Comparison of ENCODE assay signal across 29 cellular contexts in genomic region chr1:25725482-25725881, GRCh38.
DNase-seq lines count a peak whose midpoint lies in the region; ATAC-seq and TF ChIP-seq lines count a peak whose summit lies in the region.
"Had no signal": no experiment of that assay in that cellular context is flagged by ENCODE, and none has a peak within 500 bp of the region (broad histone marks: within the 10 kb centered on the region; RNA-seq: fewer than 3 reads in every experiment).

No MANE protein-coding gene starts in this region.

- H3K27ac Mint-ChIP-seq in CD4-positive, alpha-beta T cell: peak overlapping the region; percentile 74
- H3K27ac Mint-ChIP-seq in HFFc6: no peak overlapping the region
- no peak overlapping the region for H3K27ac Mint-ChIP-seq in endodermal cell
- H3K27ac Mint-ChIP-seq: activated CD4-positive, alpha-beta memory T cell treated with anti-CD3 and anti-CD28 coated beads, Interleukin-2, amount 10 ng/mL, durations not matched to agents 7 days and 5 days; activated naive CD4-positive, alpha-beta T cell treated with anti-CD3 and anti-CD28 coated beads, Interleukin-2, amount 50 U/mL, for 24 hours; effector memory CD8-positive, alpha-beta T cell; T-helper 17 cell had no signal

- TF ChIP-seq CTCF in CD4-positive, alpha-beta T cell (IDR thresholded peaks at IDR 0.05): no peak
- TF ChIP-seq CTCF in HFFc6 (IDR thresholded peaks at IDR 0.05) (peak; percentile 18; the same call in 1 of the 2 replicates), endodermal cell (conservative IDR thresholded peaks at IDR 0.05) (peak; percentile 47)

- ATAC-seq in CD4-positive, alpha-beta T cell (ENCODE audit: poor library complexity): no peak
- no peak for ATAC-seq in sciatic nerve
- ATAC-seq: effector memory CD8-positive, alpha-beta T cell; left cardiac atrium; T-helper 17 cell had no signal

- H3K9ac ChIP-seq in endodermal cell (ENCODE audit: extremely low read depth, low read length, poor library complexity, severe bottlenecking): no peak overlapping the region
- H3K9ac ChIP-seq: KMS-11 had no signal

- H3K4me3 ChIP-seq in endodermal cell (ENCODE audit: low read length): no peak overlapping the region
- H3K4me3 ChIP-seq: esophagus muscularis mucosa, HAP-1, smooth muscle cell had no signal

- peaks cover 22% of the 10 kb centered on the region for H3K36me3 Mint-ChIP-seq in CD4-positive, alpha-beta T cell (ENCODE audit: low read depth)
- H3K36me3 Mint-ChIP-seq in HFFc6 (ENCODE audit: low read depth) (no peaks in the 10 kb centered on the region), endodermal cell (ENCODE audit: low read depth) (no peaks in the 10 kb centered on the region)

- H3K36me3 ChIP-seq in endodermal cell (ENCODE audit: control insufficient read depth, insufficient read depth, low read length): no peaks in the 10 kb centered on the region
- H3K36me3 ChIP-seq: esophagus muscularis mucosa, HAP-1, neutrophil had no signal

- H3K4me1 Mint-ChIP-seq in CD4-positive, alpha-beta T cell (ENCODE audit: low read depth): peaks cover 89% of the 10 kb centered on the region
- H3K4me1 Mint-ChIP-seq in HFFc6 (ENCODE audit: low read depth) (peaks cover 13% of the 10 kb centered on the region), endodermal cell (peaks cover 22% of the 10 kb centered on the region)

- CTCF ChIA-PET in CD4-positive, alpha-beta T cell (lab: Charles Lee): interaction anchor here (1.1 to 1.6 kb wide), 2 partner anchors 41 to 78 kb away, joined by 3 read pairs; no protein-coding TSS in a partner anchor

- DNase-seq in CD4-positive, alpha-beta T cell: no peak
- DNase-seq in HFFc6 (no peak), endodermal cell (peak; percentile 58), posterior vena cava (ENCODE audit: low spot score) (peak; percentile 29), AG08395 (ENCODE audit: low spot score) (no peak), sciatic nerve (ENCODE audit: low spot score) (no peak)
- no peak for DNase-seq in stimulated activated CD4-positive, alpha-beta T cell treated with anti-CD3 and anti-CD28 coated beads, Interleukin-4, amount 100 ng/mL, for 24 hours
- DNase-seq: activated CD4-positive, alpha-beta memory T cell treated with anti-CD3 and anti-CD28 coated beads, Interleukin-2, amount 10 ng/mL, durations not matched to agents 7 days and 5 days; activated CD4-positive, alpha-beta T cell treated with anti-CD3 and anti-CD28 coated beads for 1 hour; activated CD8-positive, alpha-beta memory T cell treated with anti-CD3 and anti-CD28 coated beads, Interleukin-2, amount 50 U/mL, for 48 hours; anterior cingulate cortex; caudate nucleus; CD8-positive, alpha-beta memory T cell; cortex of kidney; effector memory CD8-positive, alpha-beta T cell; foreskin melanocyte; left cardiac atrium; mammary epithelial cell; NCI-H1436 treated with DMSO at 0.1 percent for 48 hours; NCI-H82; stimulated activated CD4-positive, alpha-beta T cell treated with anti-CD3 and anti-CD28 coated beads, Interleukin-1b, Interleukin-23, amount 100 ng/mL, for 48 hours; T-helper 17 cell; trophoblast cell had no signal

- H3K27me3 ChIP-seq in CD4-positive, alpha-beta T cell (ENCODE audit: control insufficient read depth, insufficient read depth, low read length): no peaks in the 10 kb centered on the region
- H3K27me3 ChIP-seq in endodermal cell (ENCODE audit: control insufficient read depth, insufficient read depth, low read length, poor library complexity, severe bottlenecking): no peaks in the 10 kb centered on the region
- H3K27me3 ChIP-seq: esophagus muscularis mucosa had no signal

- H3K9me3 Mint-ChIP-seq in CD4-positive, alpha-beta T cell: no peaks in the 10 kb centered on the region
- H3K9me3 Mint-ChIP-seq in HFFc6 (no peaks in the 10 kb centered on the region), endodermal cell (no peaks in the 10 kb centered on the region)
- H3K9me3 Mint-ChIP-seq: activated CD4-positive, alpha-beta memory T cell treated with anti-CD3 and anti-CD28 coated beads, Interleukin-2, amount 10 ng/mL, durations not matched to agents 7 days and 5 days; activated naive CD4-positive, alpha-beta T cell treated with anti-CD3 and anti-CD28 coated beads, Interleukin-2, amount 50 U/mL, for 24 hours; CD8-positive, alpha-beta memory T cell; effector memory CD8-positive, alpha-beta T cell had no signal

- no peak overlapping the region for H3K4me3 Mint-ChIP-seq in CD4-positive, alpha-beta T cell
- H3K4me3 Mint-ChIP-seq in HFFc6 (no peak overlapping the region), endodermal cell (no peak overlapping the region)
- H3K4me3 Mint-ChIP-seq: activated CD4-positive, alpha-beta memory T cell treated with anti-CD3 and anti-CD28 coated beads, Interleukin-2, amount 10 ng/mL, durations not matched to agents 7 days and 5 days; activated naive CD4-positive, alpha-beta T cell treated with anti-CD3 and anti-CD28 coated beads, Interleukin-2, amount 50 U/mL, for 24 hours; effector memory CD8-positive, alpha-beta T cell; T-helper 17 cell had no signal

- H3K27ac ChIP-seq in CD4-positive, alpha-beta T cell (ENCODE audit: low read depth, low read length): no peak overlapping the region
- no peak overlapping the region for H3K27ac ChIP-seq in endodermal cell (ENCODE audit: low read depth, low read length)
- H3K27ac ChIP-seq: KMS-11, neutrophil had no signal

- WGBS in endodermal cell (ENCODE audit: insufficient coverage in 1 of 2, insufficient read length in 1 of 2), 2 experiments: 87 to 93% methylated on average over 7 to 8 of the region's 8 CpGs

- H3K9me3 ChIP-seq in CD4-positive, alpha-beta T cell (ENCODE audit: control insufficient read depth, low read length): no peaks in the 10 kb centered on the region
- H3K9me3 ChIP-seq in endodermal cell (ENCODE audit: control insufficient read depth, low read length): no peaks in the 10 kb centered on the region
- H3K9me3 ChIP-seq: esophagus muscularis mucosa, HAP-1, neutrophil had no signal

- POLR2A ChIA-PET in CD4-positive, alpha-beta T cell (lab: Charles Lee): interaction anchor here (1.1 kb wide), 1 partner anchor 49 kb away, joined by 3 read pairs; no protein-coding TSS in a partner anchor

- H3K27me3 Mint-ChIP-seq in CD4-positive, alpha-beta T cell: no peaks in the 10 kb centered on the region
- H3K27me3 Mint-ChIP-seq in HFFc6 (ENCODE audit: insufficient read depth) (peaks cover 63% of the 10 kb centered on the region), endodermal cell (ENCODE audit: insufficient read depth) (no peaks in the 10 kb centered on the region)
- H3K27me3 Mint-ChIP-seq: activated naive CD4-positive, alpha-beta T cell treated with anti-CD3 and anti-CD28 coated beads, Interleukin-2, amount 50 U/mL, for 24 hours; T-helper 17 cell had no signal

- intact Hi-C loops in CD4-positive, alpha-beta T cell (cut with DNase I, micrococcal nuclease): no loop called here
- intact Hi-C loops in posterior vena cava (cut with DNase I): no loop called here
- intact Hi-C loops in sciatic nerve (cut with DNase I): no loop called here

- peaks cover 29% of the 10 kb centered on the region for H3K4me1 ChIP-seq in endodermal cell (ENCODE audit: control insufficient read depth, insufficient read depth, low read length)
- H3K4me1 ChIP-seq: HAP-1 had no signal

Comparison
In these comparisons a context has a peak if more than half of its experiments do, and no peak if none do; other contexts are left out.
1. DNase-seq: peak in endodermal cell (single experiment) and posterior vena cava (single experiment); none in CD4-positive, alpha-beta T cell (0 of 10), HFFc6 (single experiment), AG08395 (single experiment), stimulated activated CD4-positive, alpha-beta T cell treated with anti-CD3 and anti-CD28 coated beads, Interleukin-4, amount 100 ng/mL, for 24 hours (single experiment) and sciatic nerve (single experiment).